ENCODE assay signal across 8 cellular contexts in the genomic region with DNA sequence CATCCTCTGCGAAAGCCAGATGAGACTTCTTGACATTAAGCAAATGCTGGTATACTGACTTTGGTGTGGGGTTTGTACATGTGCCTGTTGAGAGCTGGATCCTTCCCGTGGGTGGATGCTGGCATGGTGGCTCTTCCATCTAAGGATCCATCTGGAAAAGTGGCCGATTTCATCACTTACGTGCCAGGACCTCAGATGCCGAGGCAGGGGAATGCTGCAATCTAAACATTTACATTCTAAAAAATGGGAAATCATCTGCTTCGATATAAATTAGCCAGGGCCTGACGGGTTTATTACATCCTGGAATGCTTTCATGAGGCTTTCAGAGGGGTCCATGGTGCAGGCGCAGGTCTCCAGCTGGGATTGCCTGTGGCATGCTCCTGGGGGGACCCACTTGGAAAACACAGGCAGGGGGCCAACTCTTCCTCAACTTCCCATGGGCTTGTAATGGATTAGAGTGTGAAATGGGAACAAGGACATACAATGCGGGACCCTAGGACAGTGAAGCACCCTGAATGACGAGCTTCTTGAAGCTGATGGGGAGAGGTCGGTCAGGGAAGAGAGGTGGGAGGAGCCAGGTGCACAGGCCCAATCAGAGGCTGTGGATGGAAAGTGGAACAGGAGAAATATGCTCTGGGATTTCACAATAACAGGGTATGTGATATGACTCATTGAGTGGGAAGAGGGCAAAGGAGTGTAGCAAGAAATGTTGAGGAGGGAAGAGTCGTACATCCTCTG.
DNase-seq lines count a peak whose midpoint lies in the region; ATAC-seq, FAIRE-seq and TF ChIP-seq lines count a peak whose summit lies in the region.

No MANE protein-coding gene starts in this region.

- no peak overlapping the region for H3K27ac ChIP-seq in DOHH2 (ENCODE audit: low read depth, low read length)
- peak overlapping the region; percentile 96 for H3K27ac ChIP-seq in epithelial cell of prostate
- no peak overlapping the region for H3K27ac ChIP-seq in pancreas

- DNase-seq in NOMO-1 treated with dmso at 0.1 percent for 144 hours (lab: John Stamatoyannopoulos, UW; ENCODE audit: unreplicated experiment): peak; percentile 1
- DNase-seq in epithelial cell of prostate (ENCODE audit: low read depth, low spot score): peak; percentile 78
- DNase-seq in pancreas: no peak
- no peak for DNase-seq in NK-92 treated with Interleukin-12 subunit alpha and Interleukin-12 subunit beta, amount 100 ng/mL, for 24 hours (lab: John Stamatoyannopoulos, UW)

- H3K4me2 ChIP-seq in DOHH2 (ENCODE audit: low read length): 0 out of 2 replicates have a peak overlapping the region, but pooled peaks have one; percentile 51

- WGBS in pancreas, 2 donors: 71 to 76% methylated on average over 12 of the region's 12 CpGs

- H3K4me3 ChIP-seq in DOHH2 (ENCODE audit: low read length) (no peak overlapping the region), pancreas (no peak overlapping the region)

- peak in 3 of 4 donors; percentile 49 to 69 (median 55) for ATAC-seq in pancreas
- no peak for ATAC-seq in HG03045 (IDR thresholded peaks at IDR 0.05; ENCODE audit: unreplicated experiment)
- no peak for ATAC-seq in GM18907 (IDR thresholded peaks at IDR 0.05; ENCODE audit: unreplicated experiment)
- ATAC-seq in HG03457 (IDR thresholded peaks at IDR 0.05; ENCODE audit: unreplicated experiment): no peak

- no peaks in the 10 kb centered on the region for H4K20me1 ChIP-seq in DOHH2 (ENCODE audit: control insufficient read depth, insufficient read depth, low read depth, low read length)

- H3K9me3 ChIP-seq in DOHH2 (ENCODE audit: control insufficient read depth, insufficient read depth, low read length) (no peaks in the 10 kb centered on the region), pancreas (no peaks in the 10 kb centered on the region)

- H3K27me3 ChIP-seq in DOHH2 (ENCODE audit: control insufficient read depth, low read length) (no peaks in the 10 kb centered on the region), pancreas (no peaks in the 10 kb centered on the region)

- H3K36me3 ChIP-seq in DOHH2 (ENCODE audit: control insufficient read depth, low read length): no peaks in the 10 kb centered on the region
- H3K36me3 ChIP-seq in pancreas: no peaks in the 10 kb centered on the region

- intact Hi-C loops in pancreas (cut with DNase I): no loop called here

- H3K4me1 ChIP-seq in DOHH2 (ENCODE audit: control insufficient read depth, low read length) (peaks cover 20% of the 10 kb centered on the region), pancreas (no peaks in the 10 kb centered on the region)

- 0 out of 2 replicates have a peak, but pooled peaks cover 4% of the 10 kb centered on the region for H3F3A ChIP-seq in DOHH2 (ENCODE audit: control insufficient read depth, insufficient read depth)

- TF ChIP-seq CTCF in DOHH2 (IDR thresholded peaks at IDR 0.05; ENCODE audit: low read depth, low read length, poor library complexity, severe bottlenecking): no peak
- TF ChIP-seq CTCF in pancreas (IDR thresholded peaks at IDR 0.05): no peak

- FAIRE-seq in pancreas (lab: Jason Lieb, UNC): no peak

- no peaks in the 10 kb centered on the region for H3K9me2 ChIP-seq in DOHH2 (replicated peaks; ENCODE audit: control insufficient read depth, low read length)

- no peaks in the 10 kb centered on the region for H3K79me2 ChIP-seq in DOHH2 (ENCODE audit: control insufficient read depth, low read length)

Comparison
In these comparisons a context has a peak if more than half of its experiments do, and no peak if none do; other contexts are left out.
1. DNase-seq: peak in NOMO-1 treated with dmso at 0.1 percent for 144 hours (single experiment) and epithelial cell of prostate (single experiment); none in pancreas (0 of 6) and NK-92 treated with Interleukin-12 subunit alpha and Interleukin-12 subunit beta, amount 100 ng/mL, for 24 hours (single experiment).
2. ATAC-seq: peak in pancreas (3 of 4); none in HG03045 (single experiment), GM18907 (single experiment) and HG03457 (single experiment).